16 cellular contexts compared by ENCODE assay signal in the genomic region with DNA sequence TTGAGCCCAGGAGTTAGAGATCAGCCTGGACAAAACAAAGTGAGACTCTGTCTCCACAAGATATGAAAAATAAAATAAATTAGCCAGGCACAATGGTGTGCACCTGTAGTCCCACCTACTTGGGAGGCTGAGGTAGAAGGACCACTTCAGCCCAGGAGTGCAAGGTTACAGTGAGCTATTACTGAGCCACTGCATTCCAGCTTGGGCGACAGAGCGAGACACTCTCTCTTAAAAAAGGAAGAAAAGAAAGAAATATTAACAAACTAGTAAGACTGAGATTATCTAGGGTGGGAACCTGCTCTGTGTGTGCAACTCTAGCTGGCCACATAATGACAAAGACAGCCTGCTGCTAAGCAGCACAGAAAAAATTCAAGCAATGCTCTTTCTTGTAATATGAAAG.
DNase-seq lines count a peak whose midpoint lies in the region; ATAC-seq, FAIRE-seq and TF ChIP-seq lines count a peak whose summit lies in the region.
"Had no signal": no experiment of that assay in that cellular context is flagged by ENCODE, and none has a peak within 500 bp of the region (broad histone marks: within the 10 kb centered on the region; RNA-seq: fewer than 3 reads in every experiment).

No MANE protein-coding gene starts in this region.

- no peak overlapping the region for H3K27ac Mint-ChIP-seq in stimulated activated naive B cell treated with anti-CD40 and anti-IgM and Interleukin-4, amounts not matched to agents 10 μg/mL and 1 μg/mL and 100 μg/mL, for 72 hours
- H3K27ac Mint-ChIP-seq: activated CD4-positive, alpha-beta memory T cell treated with anti-CD3 and anti-CD28 coated beads, Interleukin-2, amount 10 ng/mL, durations not matched to agents 7 days and 5 days; naive thymus-derived CD4-positive, alpha-beta T cell; stimulated activated naive CD8-positive, alpha-beta T cell treated with anti-CD3 and anti-CD28 coated beads, Interleukin-15, amount 100 ng/mL, for 72 hours had no signal

- TF ChIP-seq POLR2A in H54 (IDR thresholded peaks at IDR 0.05; ENCODE audit: low read depth, low read length) (no peak), stomach (IDR thresholded peaks at IDR 0.05) (no peak)

- H3K9me3 ChIP-seq in cardiac muscle cell (ENCODE audit: low read depth) (no peaks in the 10 kb centered on the region), right atrium auricular region (no peaks in the 10 kb centered on the region), MG63 (no peaks in the 10 kb centered on the region), stomach (no peaks in the 10 kb centered on the region)
- H3K9me3 ChIP-seq: Peyer's patch, uterus had no signal

- H3K27me3 ChIP-seq in cardiac muscle cell, result no peaks in the 10 kb centered on the region
- H3K27me3 ChIP-seq in right atrium auricular region, result no peaks in the 10 kb centered on the region
- no peaks in the 10 kb centered on the region for H3K27me3 ChIP-seq in MG63
- no peaks in the 10 kb centered on the region for H3K27me3 ChIP-seq in stomach
- H3K27me3 ChIP-seq: Peyer's patch, uterus had no signal

- H3K4me1 Mint-ChIP-seq in stimulated activated naive B cell treated with anti-CD40 and anti-IgM and Interleukin-4, amounts not matched to agents 10 μg/mL and 1 μg/mL and 100 μg/mL, for 72 hours, result peaks cover 4 to 18% of the 10 kb centered on the region in 2 donors
- H3K4me1 Mint-ChIP-seq: activated CD4-positive, alpha-beta memory T cell treated with anti-CD3 and anti-CD28 coated beads, Interleukin-2, amount 10 ng/mL, durations not matched to agents 7 days and 5 days had no signal

- peaks cover 0 to 3% of the 10 kb centered on the region in 2 donors for H3K27me3 Mint-ChIP-seq in stimulated activated naive B cell treated with anti-CD40 and anti-IgM and Interleukin-4, amounts not matched to agents 10 μg/mL and 1 μg/mL and 100 μg/mL, for 72 hours

- TF ChIP-seq CTCF in cardiac muscle cell (IDR thresholded peaks at IDR 0.05; ENCODE audit: low read depth, low read length) (no peak), right atrium auricular region (IDR thresholded peaks at IDR 0.05) (no peak), stomach (IDR thresholded peaks at IDR 0.05) (no peak)

- TF ChIP-seq EP300 in stomach (IDR thresholded peaks at IDR 0.05), result no peak

- no peaks in the 10 kb centered on the region for H3K36me3 ChIP-seq in cardiac muscle cell
- no peaks in the 10 kb centered on the region for H3K36me3 ChIP-seq in right atrium auricular region
- H3K36me3 ChIP-seq in MG63, result peaks cover 18% of the 10 kb centered on the region
- no peaks in the 10 kb centered on the region for H3K36me3 ChIP-seq in stomach
- H3K36me3 ChIP-seq: Peyer's patch, uterus had no signal

- H3K27ac ChIP-seq in cardiac muscle cell (peak overlapping the region; percentile 64), right atrium auricular region (peak overlapping the region in 1 of 2 donors; percentile 1), stomach (no peak overlapping the region)
- H3K27ac ChIP-seq: Peyer's patch had no signal

- H3K4me3 ChIP-seq in cardiac muscle cell (no peak overlapping the region), right atrium auricular region (no peak overlapping the region), MG63 (no peak overlapping the region), stomach (no peak overlapping the region)
- H3K4me3 ChIP-seq: Peyer's patch, uterus had no signal

- no peak overlapping the region for H3K4me3 Mint-ChIP-seq in stimulated activated naive B cell treated with anti-CD40 and anti-IgM and Interleukin-4, amounts not matched to agents 10 μg/mL and 1 μg/mL and 100 μg/mL, for 72 hours
- H3K4me3 Mint-ChIP-seq: activated CD4-positive, alpha-beta memory T cell treated with anti-CD3 and anti-CD28 coated beads, Interleukin-2, amount 10 ng/mL, durations not matched to agents 7 days and 5 days; naive thymus-derived CD4-positive, alpha-beta T cell; stimulated activated naive CD8-positive, alpha-beta T cell treated with anti-CD3 and anti-CD28 coated beads, Interleukin-15, amount 100 ng/mL, for 72 hours had no signal

- WGBS in stomach, 5 donors, result 60 to 83% (median 82%) methylated on average over 2 of the region's 2 CpGs

- no peak for FAIRE-seq in H54 (lab: Jason Lieb, UNC)
- FAIRE-seq: A204.1 had no signal

- ATAC-seq in stimulated activated naive B cell treated with anti-CD40 and anti-IgM and Interleukin-4, amounts not matched to agents 10 μg/mL and 1 μg/mL and 100 μg/mL, for 72 hours (replicated peaks), result peak; percentile 27 to 55
- ATAC-seq: naive thymus-derived CD4-positive, alpha-beta T cell; stimulated activated naive CD8-positive, alpha-beta T cell treated with anti-CD3 and anti-CD28 coated beads, Interleukin-15, amount 100 ng/mL, for 72 hours had no signal

- H3K9me3 Mint-ChIP-seq in stimulated activated naive B cell treated with anti-CD40 and anti-IgM and Interleukin-4, amounts not matched to agents 10 μg/mL and 1 μg/mL and 100 μg/mL, for 72 hours, result peaks cover 0 to 2% of the 10 kb centered on the region in 2 donors
- H3K9me3 Mint-ChIP-seq: activated CD4-positive, alpha-beta memory T cell treated with anti-CD3 and anti-CD28 coated beads, Interleukin-2, amount 10 ng/mL, durations not matched to agents 7 days and 5 days; stimulated activated naive CD8-positive, alpha-beta T cell treated with anti-CD3 and anti-CD28 coated beads, Interleukin-15, amount 100 ng/mL, for 72 hours had no signal

- H3K4me1 ChIP-seq in cardiac muscle cell (ENCODE audit: low read depth) (peaks cover 61% of the 10 kb centered on the region), right atrium auricular region (peaks cover 0 to 50% of the 10 kb centered on the region in 2 donors), stomach (peaks cover 0 to 58% (median 31%) of the 10 kb centered on the region in 4 donors)

- DNase-seq in cardiac muscle cell (ENCODE audit: low read depth in 1 of 2, low spot score in 1 of 2) (no peak), right atrium auricular region (ENCODE audit: low spot score) (no peak), NAMALWA (ENCODE audit: low spot score) (peak; percentile 56), glomerular visceral epithelial cell (ENCODE audit: extremely low spot score) (peak; percentile 51), MG63 (no peak), H54 (ENCODE audit: insufficient read length, low spot score) (no peak), stomach (no peak)
- DNase-seq in stimulated activated naive B cell treated with anti-CD40 and anti-IgM and Interleukin-4, amounts not matched to agents 10 μg/mL and 1 μg/mL and 100 μg/mL, for 72 hours, result no peak
- DNase-seq: activated CD4-positive, alpha-beta memory T cell treated with anti-CD3 and anti-CD28 coated beads, Interleukin-2, amount 10 ng/mL, durations not matched to agents 7 days and 5 days; naive thymus-derived CD4-positive, alpha-beta T cell; NCI-H187 treated with DMSO at 0.1 percent for 48 hours; NCI-H524 treated with DMSO at 0.1 percent for 48 hours; Peyer's patch; stimulated activated naive CD8-positive, alpha-beta T cell treated with anti-CD3 and anti-CD28 coated beads, Interleukin-15, amount 100 ng/mL, for 72 hours; uterus had no signal

- intact Hi-C loops in stomach (cut with DNase I; ENCODE audit: low total_unique reads), result no loop called here

- peaks cover 0 to 5% of the 10 kb centered on the region in 2 donors for H3K36me3 Mint-ChIP-seq in stimulated activated naive B cell treated with anti-CD40 and anti-IgM and Interleukin-4, amounts not matched to agents 10 μg/mL and 1 μg/mL and 100 μg/mL, for 72 hours

Comparison
In these comparisons a context has a peak if more than half of its experiments do, and no peak if none do; other contexts are left out.
1. DNase-seq: peak in NAMALWA (single experiment) and glomerular visceral epithelial cell (single experiment); none in cardiac muscle cell (0 of 2), right atrium auricular region (single experiment), stimulated activated naive B cell treated with anti-CD40 and anti-IgM and Interleukin-4, amounts not matched to agents 10 μg/mL and 1 μg/mL and 100 μg/mL, for 72 hours (single experiment), MG63 (single experiment), H54 (single experiment) and stomach (single experiment).